In the genomic region with DNA sequence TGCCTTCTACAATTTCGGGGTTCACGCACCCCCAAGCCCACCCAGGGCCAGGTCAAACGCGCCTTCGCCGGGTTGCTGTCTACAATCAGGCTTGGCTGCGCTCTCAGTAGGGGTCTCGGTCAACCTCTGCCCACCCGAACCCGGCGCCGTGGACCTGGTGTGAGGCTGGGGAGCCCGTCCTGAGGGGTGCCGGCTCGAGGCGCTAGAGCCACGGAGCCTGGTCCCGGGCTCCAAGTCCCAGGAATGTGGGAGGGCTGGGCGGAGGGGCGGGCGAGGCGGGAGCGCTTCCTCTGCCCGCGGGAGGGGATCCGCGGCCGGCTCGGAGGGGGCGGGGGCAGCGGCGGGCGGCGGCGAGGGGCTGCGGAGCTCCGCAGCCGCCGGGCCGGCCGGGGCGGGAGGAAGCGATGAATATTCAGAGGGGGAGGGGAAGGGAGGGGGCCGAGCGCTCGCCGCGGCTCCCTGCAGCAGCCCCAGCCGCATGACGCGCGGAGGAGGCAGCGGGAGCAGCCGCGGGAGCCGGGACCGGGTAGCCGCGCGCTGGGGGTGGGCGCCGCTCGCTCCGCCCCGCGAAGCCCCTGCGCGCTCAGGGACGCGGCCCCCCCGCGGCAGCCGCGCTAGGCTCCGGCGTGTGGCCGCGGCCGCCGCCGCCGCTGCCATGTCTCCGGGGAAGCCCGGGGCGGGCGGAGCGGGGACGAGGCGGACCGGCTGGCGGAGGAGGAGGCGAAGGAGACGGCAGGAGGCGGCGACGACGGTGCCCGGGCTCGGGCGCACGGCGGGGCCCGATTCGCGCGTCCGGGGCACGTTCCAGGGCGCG, we compare ENCODE assay signal across 8 cellular contexts. TPM values are rescaled to one million over a fixed set of nuclear protein-coding genes. Genes with fewer than 3 reads are reported as not detected.
DNase-seq lines count a peak whose midpoint lies in the region; ATAC-seq, FAIRE-seq and TF ChIP-seq lines count a peak whose summit lies in the region.

A gene (plus strand): TSS at position 467 of the 814 bp plus-strand sequence. CDS start 354 bp downstream, outside the sequence.

- H3K4me3 Mint-ChIP-seq in WTC11 = peak within 1 kb of the TSS; percentile 80

- no peaks in the 10 kb centered on the region for H3K36me3 Mint-ChIP-seq in WTC11

- H4K20me1 ChIP-seq in DOHH2 (ENCODE audit: control insufficient read depth, insufficient read depth, low read depth, low read length) = peaks cover 6% of the 10 kb centered on the region
- no peaks in the 10 kb centered on the region; the same call in 1 of the 2 replicates for H4K20me1 ChIP-seq in Karpas-422 (ENCODE audit: insufficient read depth, low read depth, low read length)
- H4K20me1 ChIP-seq in keratinocyte (ENCODE audit: control insufficient read depth, extremely low read depth, insufficient read depth, low read length) = no peaks in the 10 kb centered on the region

- peak within 1 kb of the TSS; percentile 92 for H3K9ac ChIP-seq in Karpas-422 (ENCODE audit: low read length)
- H3K9ac ChIP-seq in keratinocyte (ENCODE audit: control insufficient read depth, extremely low read depth, insufficient read depth, low read length) = peak within 1 kb of the TSS; percentile 50

- peak within 1 kb of the TSS; percentile 85 for H3K27ac Mint-ChIP-seq in WTC11

- no peak for FAIRE-seq in keratinocyte (lab: Jason Lieb, UNC)

- H3K79me2 ChIP-seq in DOHH2 (ENCODE audit: control insufficient read depth, low read length) = no peaks in the 10 kb centered on the region
- peaks cover 44% of the 10 kb centered on the region for H3K79me2 ChIP-seq in Karpas-422 (ENCODE audit: low read length)
- no peaks in the 10 kb centered on the region for H3K79me2 ChIP-seq in keratinocyte (ENCODE audit: control insufficient read depth, insufficient read depth, low read length)

- no peak for TF ChIP-seq CTCF in DOHH2 (IDR thresholded peaks at IDR 0.05; ENCODE audit: low read depth, low read length, poor library complexity, severe bottlenecking)
- no peak for TF ChIP-seq CTCF in WTC11 (IDR thresholded peaks at IDR 0.05)
- no peak for TF ChIP-seq CTCF in keratinocyte (optimal IDR thresholded peaks at IDR 0.05 in 1 of 3, IDR thresholded peaks at IDR 0.05 in 1 of 3, conservative IDR thresholded peaks at IDR 0.05 in 1 of 3; ENCODE audit: extremely low read depth in 1 of 3, insufficient read depth in 2 of 3, low read length in 3 of 3)

- no peaks in the 10 kb centered on the region for H3K9me3 Mint-ChIP-seq in WTC11

- DNase-seq in Karpas-422 = peak; percentile 84
- DNase-seq in WTC11 (ENCODE audit: low spot score) = peak; percentile 77
- peak in 53 of 61 donors; percentile 24 to 80 (median 60) for DNase-seq in caudate nucleus (lab: John Stamatoyannopoulos, UW)
- no peak for DNase-seq in keratinocyte (ENCODE audit: low read depth, low spot score)
- peak; percentile 58 for DNase-seq in stimulated activated CD4-positive, alpha-beta T cell treated with anti-CD3 and anti-CD28 coated beads, Interleukin-12 subunit alpha, Interleukin-12 subunit beta, amount 100 ng/mL, for 4 hours
- DNase-seq in NOMO-1 treated with dmso at 0.1 percent for 144 hours (lab: John Stamatoyannopoulos, UW; ENCODE audit: unreplicated experiment) = no peak

- H3K4me3 ChIP-seq in DOHH2 (ENCODE audit: low read length) = peak within 1 kb of the TSS; percentile 64
- peak within 1 kb of the TSS; percentile 95 for H3K4me3 ChIP-seq in Karpas-422 (ENCODE audit: low read length)
- H3K4me3 ChIP-seq in keratinocyte (ENCODE audit: control insufficient read depth in 2 of 3, extremely low read depth in 1 of 3, insufficient read depth in 2 of 3, low read depth in 1 of 3, low read length in 3 of 3) = peak within 1 kb of the TSS; percentile 49 to 60 (median 57)

- H3K27me3 Mint-ChIP-seq in WTC11 (ENCODE audit: low read depth) = peaks cover 8% of the 10 kb centered on the region

- no peaks in the 10 kb centered on the region for H3K9me1 ChIP-seq in keratinocyte (ENCODE audit: control insufficient read depth, extremely low read depth, insufficient read depth, low read length)

- H3K4me1 Mint-ChIP-seq in WTC11 = peaks cover 26% of the 10 kb centered on the region

- peaks cover 46% of the 10 kb centered on the region for H3K27me3 ChIP-seq in DOHH2 (ENCODE audit: control insufficient read depth, low read length)
- no peaks in the 10 kb centered on the region for H3K27me3 ChIP-seq in Karpas-422 (ENCODE audit: low read length)
- peaks cover 4% of the 10 kb centered on the region for H3K27me3 ChIP-seq in keratinocyte (ENCODE audit: control insufficient read depth, extremely low read depth, insufficient read depth, low read length)

- peaks cover 4% of the 10 kb centered on the region; the same call in 1 of the 2 replicates for H3F3A ChIP-seq in DOHH2 (ENCODE audit: control insufficient read depth, insufficient read depth)

- H3K9me3 ChIP-seq in DOHH2 (ENCODE audit: control insufficient read depth, insufficient read depth, low read length) (no peaks in the 10 kb centered on the region), Karpas-422 (ENCODE audit: low read length) (no peaks in the 10 kb centered on the region), keratinocyte (ENCODE audit: control insufficient read depth, low read depth, low read length) (no peaks in the 10 kb centered on the region)

- ATAC-seq in GM21619 (IDR thresholded peaks at IDR 0.05; ENCODE audit: unreplicated experiment) (peak; percentile 46), WTC11 (peak; percentile 54)

- H3K27ac ChIP-seq in DOHH2 (ENCODE audit: low read depth, low read length) (no peak within 1 kb of the TSS), Karpas-422 (ENCODE audit: low read length) (peak within 1 kb of the TSS; percentile 96), caudate nucleus (ENCODE audit: low read depth, low read length) (peak within 1 kb of the TSS; percentile 82), keratinocyte (ENCODE audit: control insufficient read depth, insufficient read depth, low read length) (no peak within 1 kb of the TSS)

- H3K4me2 ChIP-seq in DOHH2 (ENCODE audit: low read length) (peak within 1 kb of the TSS; percentile 74), Karpas-422 (ENCODE audit: low read depth, low read length, poor library complexity, severe bottlenecking) (peak within 1 kb of the TSS; percentile 81), keratinocyte (ENCODE audit: control insufficient read depth, extremely low read depth, insufficient read depth, low read depth, low read length) (peak within 1 kb of the TSS; percentile 73)

- POLR2A ChIA-PET in WTC11 (lab: Charles Lee) = interaction anchor here (0.7 kb wide), 3 partner anchors 9 to 214 kb away, joined by 3 to 6 read pairs (median 4); no protein-coding TSS in a partner anchor

- peaks cover 6% of the 10 kb centered on the region for H3K4me1 ChIP-seq in DOHH2 (ENCODE audit: control insufficient read depth, low read length)
- peaks cover 45% of the 10 kb centered on the region for H3K4me1 ChIP-seq in Karpas-422 (ENCODE audit: low read length)
- no peaks in the 10 kb centered on the region for H3K4me1 ChIP-seq in keratinocyte (ENCODE audit: control insufficient read depth, extremely low read depth, insufficient read depth, low read length)

- no peaks in the 10 kb centered on the region for H3K36me3 ChIP-seq in DOHH2 (ENCODE audit: control insufficient read depth, low read length)
- H3K36me3 ChIP-seq in Karpas-422 (ENCODE audit: insufficient read depth, low read length) = peaks cover 27% of the 10 kb centered on the region
- no peaks in the 10 kb centered on the region for H3K36me3 ChIP-seq in keratinocyte (ENCODE audit: control insufficient read depth in 2 of 2, extremely low read depth in 1 of 2, insufficient read depth in 2 of 2, low read length in 2 of 2)

- CTCF ChIA-PET in WTC11 (lab: Charles Lee) = interaction anchor here (0.6 to 1.9 kb wide), 9 partner anchors 15 to 137 kb away, joined by 3 to 14 read pairs (median 4); no protein-coding TSS in a partner anchor

- H2AFZ ChIP-seq in Karpas-422 (ENCODE audit: low read length) (no peak within 1 kb of the TSS), keratinocyte (ENCODE audit: control insufficient read depth, low read length) (peak within 1 kb of the TSS; percentile 21)

- H3K9me2 ChIP-seq in DOHH2 (replicated peaks; ENCODE audit: control insufficient read depth, low read length) (no peaks in the 10 kb centered on the region), Karpas-422 (replicated peaks; ENCODE audit: insufficient read depth, low read length) (no peaks in the 10 kb centered on the region)

- dilution Hi-C loops in keratinocyte (cut with MboI; ENCODE audit: extremely low pct_ligation_motif_present, low sequenced_read_pairs) = no loop called here

TF ChIP-seq in WTC11, 78 proteins besides CTCF, POLR2A, EP300 and RAD21 (continues in another document):
- no peak for TF ChIP-seq GABPB1 (CRISPR knock-in tag; IDR thresholded peaks at IDR 0.05)
- TF ChIP-seq, protein P1, sequence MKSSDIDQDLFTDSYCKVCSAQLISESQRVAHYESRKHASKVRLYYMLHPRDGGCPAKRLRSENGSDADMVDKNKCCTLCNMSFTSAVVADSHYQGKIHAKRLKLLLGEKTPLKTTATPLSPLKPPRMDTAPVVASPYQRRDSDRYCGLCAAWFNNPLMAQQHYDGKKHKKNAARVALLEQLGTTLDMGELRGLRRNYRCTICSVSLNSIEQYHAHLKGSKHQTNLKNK (CRISPR knock-in tag; IDR thresholded peaks at IDR 0.05) = no peak
- TF ChIP-seq JUN (CRISPR knock-in tag; IDR thresholded peaks at IDR 0.05) = no peak
- TF ChIP-seq, protein P2, sequence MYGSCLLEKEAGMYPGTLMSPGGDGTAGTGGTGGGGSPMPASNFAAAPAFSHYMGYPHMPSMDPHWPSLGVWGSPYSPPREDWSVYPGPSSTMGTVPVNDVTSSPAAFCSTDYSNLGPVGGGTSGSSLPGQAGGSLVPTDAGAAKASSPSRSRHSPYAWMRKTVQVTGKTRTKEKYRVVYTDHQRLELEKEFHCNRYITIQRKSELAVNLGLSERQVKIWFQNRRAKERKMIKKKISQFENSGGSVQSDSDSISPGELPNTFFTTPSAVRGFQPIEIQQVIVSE (CRISPR knock-in tag; IDR thresholded peaks at IDR 0.05; ENCODE audit: borderline replicate concordance) = no peak
- TF ChIP-seq NFE2L1 (CRISPR knock-in tag; IDR thresholded peaks at IDR 0.05) = no peak
- no peak for TF ChIP-seq ATF1 (CRISPR knock-in tag; IDR thresholded peaks at IDR 0.05)
- no peak; the same call in 1 of the 2 replicates for TF ChIP-seq SP1 (CRISPR knock-in tag; conservative IDR thresholded peaks at IDR 0.05)

RNA-seq across cellular contexts. Expression of the gene that starts here (rescaled TPM):
- total RNA-seq in Karpas-422 (2014; rRNA removed; shearing (Covaris generic); ENCODE audit: low replicate concordance) = 90.3 and 132 TPM in 2 replicates
- 17.1 to 19.5 TPM (median 17.9 TPM) in 3 replicates for total RNA-seq in WTC11 (2021)
- 0.57 to 0.84 TPM (median 0.58 TPM) in 3 replicates for polyA plus RNA-seq in keratinocyte
- 0.89 TPM for polyA plus RNA-seq in keratinocyte (2011; ENCODE audit: low read depth)
- polyA plus RNA-seq in keratinocyte (2011; cell fraction: cytosol; rRNA removed) = 0.51 and 0.68 TPM in 2 replicates
- 2.2 and 2.7 TPM in 2 replicates for polyA plus RNA-seq in keratinocyte (2011; cell fraction: nucleus; rRNA removed)
- 0.75 and 0.92 TPM in 2 replicates for polyA plus RNA-seq in keratinocyte (2012; ENCODE audit: low replicate concordance)
- 1.2 to 2.5 TPM (median 1.8 TPM) in 3 replicates for polyA minus RNA-seq in keratinocyte
- polyA minus RNA-seq in keratinocyte (2011; cell fraction: cytosol; rRNA and poly(A)+ RNA removed) = 2.3 TPM
- 3.1 and 6.6 TPM in 2 replicates for polyA minus RNA-seq in keratinocyte (2011; cell fraction: nucleus; rRNA and poly(A)+ RNA removed)

Comparison
In these comparisons a context has a peak if more than half of its experiments do, and no peak if none do; other contexts are left out.
1. H3K27ac ChIP-seq: peak in Karpas-422 (single experiment) and caudate nucleus (single experiment); none in DOHH2 (single experiment) and keratinocyte (single experiment).
2. DNase-seq: peak in Karpas-422 (single experiment), WTC11 (single experiment), caudate nucleus (53 of 61) and stimulated activated CD4-positive, alpha-beta T cell treated with anti-CD3 and anti-CD28 coated beads, Interleukin-12 subunit alpha, Interleukin-12 subunit beta, amount 100 ng/mL, for 4 hours (single experiment); none in keratinocyte (single experiment) and NOMO-1 treated with dmso at 0.1 percent for 144 hours (single experiment).
3. Peak in every context shown above with its lines, with median percentiles within 50 percentile points of each other: H3K4me2 ChIP-seq and H3K4me3 ChIP-seq.